ENCODE assay signal across 8 cellular contexts in the genomic region with DNA sequence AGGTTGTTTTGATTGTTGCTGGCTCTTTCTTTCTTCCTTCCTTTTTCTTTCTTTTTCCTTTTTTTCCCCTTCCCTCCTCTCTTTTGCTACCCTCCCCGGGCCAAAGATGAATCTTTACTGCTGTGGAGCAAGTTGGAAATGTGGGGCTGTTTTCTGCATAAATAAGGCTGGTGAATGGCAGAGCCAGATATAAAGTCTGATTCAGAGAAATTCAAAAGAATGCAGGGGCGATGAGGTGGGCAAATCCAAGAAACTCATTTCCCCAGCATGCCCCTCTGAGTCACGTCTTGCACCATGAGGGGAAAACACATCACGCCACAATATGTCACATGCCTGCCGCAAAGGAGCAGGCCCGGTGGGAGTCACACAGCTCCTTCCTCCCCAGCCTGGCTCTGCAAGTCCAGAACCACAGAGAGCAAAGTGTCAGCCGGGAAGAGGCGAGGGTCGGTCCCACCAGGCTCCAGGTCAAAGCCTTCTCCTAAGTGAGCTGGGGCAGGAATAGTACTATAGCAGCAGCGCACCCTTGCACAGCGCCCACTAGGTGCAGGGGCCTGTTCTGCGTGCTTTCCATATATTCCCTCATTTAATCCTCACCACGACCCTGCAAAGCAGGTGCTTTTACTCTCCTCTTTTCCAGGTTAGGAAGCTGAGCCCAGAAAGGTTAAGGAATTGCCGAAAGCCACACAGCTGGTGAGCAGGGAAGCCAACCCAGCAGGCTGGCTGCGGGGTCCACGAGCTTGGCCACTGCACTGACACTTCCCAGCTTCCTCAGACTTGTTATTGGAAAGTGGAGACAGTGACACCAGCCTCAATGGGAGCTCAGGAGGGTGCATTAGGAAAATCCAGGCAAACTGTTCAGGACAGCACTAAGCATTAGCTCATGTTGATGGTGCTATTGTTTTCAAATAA.
A peak's percentile ranks its signal among the peaks of the same experiment; 100 is the strongest.
DNase-seq lines count a peak whose midpoint lies in the region; ATAC-seq and TF ChIP-seq lines count a peak whose summit lies in the region.

No MANE protein-coding gene starts in this region.

- peak; percentile 84 for TF ChIP-seq CTCF in BE2C (IDR thresholded peaks at IDR 0.05; ENCODE audit: low read depth, low read length)

- DNase-seq in BE2C = peak; percentile 70
- DNase-seq in H4 (ENCODE audit: low spot score) = peak; percentile 76
- peak; percentile 61 to 80 for DNase-seq in NCI-H526 (lab: John Stamatoyannopoulos, UW)
- DNase-seq in activated CD4-positive, alpha-beta T cell treated with anti-CD3 and anti-CD28 coated beads, Interleukin-2, amount 50 U/mL, for 48 hours = peak; percentile 65 to 74
- peak; percentile 79 for DNase-seq in medulla oblongata (ENCODE audit: extremely low spot score)
- DNase-seq in stimulated activated CD8-positive, alpha-beta memory T cell treated with anti-CD3 and anti-CD28 coated beads, Interleukin-12 subunit alpha, Interleukin-12 subunit beta, amount 100 ng/mL, for 1 hour (ENCODE audit: low read depth) = peak; percentile 39

- H3K9me3 ChIP-seq in BE2C (no peaks in the 10 kb centered on the region), ectodermal cell (ENCODE audit: control insufficient read depth, low read length) (no peaks in the 10 kb centered on the region)

- H3K27me3 ChIP-seq in BE2C (no peaks in the 10 kb centered on the region), ectodermal cell (ENCODE audit: control insufficient read depth, insufficient read depth, low read length, poor library complexity, severe bottlenecking) (no peaks in the 10 kb centered on the region)

- no peaks in the 10 kb centered on the region for H3K36me3 ChIP-seq in BE2C
- H3K36me3 ChIP-seq in ectodermal cell (ENCODE audit: control insufficient read depth, insufficient read depth, low read length) = no peaks in the 10 kb centered on the region

- H3K4me1 ChIP-seq in BE2C = peaks cover 23% of the 10 kb centered on the region
- H3K4me1 ChIP-seq in ectodermal cell (ENCODE audit: control insufficient read depth, insufficient read depth, low read length) = peaks cover 39% of the 10 kb centered on the region

- H3K4me3 ChIP-seq in BE2C (ENCODE audit: low read depth, low read length) = peak overlapping the region; percentile 53
- H3K4me3 ChIP-seq in ectodermal cell (ENCODE audit: insufficient read depth, low read depth, low read length) = peak overlapping the region; percentile 36

- 22 to 25% methylated on average over 16 of the region's 16 CpGs for WGBS in ectodermal cell, 2 experiments

- ATAC-seq in HG02642 (IDR thresholded peaks at IDR 0.05; ENCODE audit: poor library complexity, unreplicated experiment) = no peak

- peak overlapping the region; percentile 94 for H3K27ac ChIP-seq in ectodermal cell (ENCODE audit: insufficient read depth, low read depth, low read length, poor library complexity, severe bottlenecking)
